1 cellular context compared by ENCODE assay signal in genomic region chr16:10972108-10972955, GRCh38.
TF ChIP-seq lines count a peak whose summit lies in the region.

No MANE protein-coding gene starts in this region.

TF ChIP-seq in K562, 482 proteins besides CTCF, POLR2A, EP300 and RAD21 (continued from another document and continues in another):
- TF ChIP-seq, protein P1, sequence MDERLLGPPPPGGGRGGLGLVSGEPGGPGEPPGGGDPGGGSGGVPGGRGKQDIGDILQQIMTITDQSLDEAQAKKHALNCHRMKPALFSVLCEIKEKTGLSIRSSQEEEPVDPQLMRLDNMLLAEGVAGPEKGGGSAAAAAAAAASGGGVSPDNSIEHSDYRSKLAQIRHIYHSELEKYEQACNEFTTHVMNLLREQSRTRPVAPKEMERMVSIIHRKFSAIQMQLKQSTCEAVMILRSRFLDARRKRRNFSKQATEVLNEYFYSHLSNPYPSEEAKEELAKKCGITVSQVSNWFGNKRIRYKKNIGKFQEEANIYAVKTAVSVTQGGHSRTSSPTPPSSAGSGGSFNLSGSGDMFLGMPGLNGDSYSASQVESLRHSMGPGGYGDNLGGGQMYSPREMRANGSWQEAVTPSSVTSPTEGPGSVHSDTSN (CRISPR knock-in tag; IDR thresholded peaks at IDR 0.05; ENCODE audit: low read depth): no peak
- TF ChIP-seq, protein P1 (tag; conservative IDR thresholded peaks at IDR 0.05; ENCODE audit: low read depth): no peak
- TF ChIP-seq ZNF121 (CRISPR knock-in tag; conservative IDR thresholded peaks at IDR 0.05) (no peak), HNRNPUL1 (IDR thresholded peaks at IDR 0.05; ENCODE audit: low read length) (no peak), ELK1 (CRISPR knock-in tag; IDR thresholded peaks at IDR 0.05) (no peak), ZNF764 (CRISPR knock-in tag; IDR thresholded peaks at IDR 0.05; ENCODE audit: low read depth) (no peak), ZNF696 (CRISPR knock-in tag; conservative IDR thresholded peaks at IDR 0.05) (no peak), PHF20 (IDR thresholded peaks at IDR 0.05; ENCODE audit: partially characterized antibody) (peak; percentile 40), TBL1XR1 (IDR thresholded peaks at IDR 0.05; ENCODE audit: low read length in 2 of 2) (peak; percentile 54 to 95; a peak in 3 of 4 replicates), MCM7 (IDR thresholded peaks at IDR 0.05) (no peak), YY1 (IDR thresholded peaks at IDR 0.05; ENCODE audit: borderline replicate concordance in 1 of 3, control insufficient read depth in 1 of 3, extremely low read depth in 1 of 3, insufficient read depth in 3 of 3, insufficient read length in 1 of 3, insufficient replicate concordance in 2 of 3, low read depth in 1 of 3, low read length in 2 of 3) (no peak), ZC3H4 (CRISPR knock-in tag; IDR thresholded peaks at IDR 0.05; ENCODE audit: borderline replicate concordance) (no peak), SMARCC2 (IDR thresholded peaks at IDR 0.05; ENCODE audit: low read depth) (peak; percentile 91; the same call in 1 of the 2 replicates), ZNF232 (CRISPR knock-in tag; IDR thresholded peaks at IDR 0.05) (no peak), TRIM28 (IDR thresholded peaks at IDR 0.05) (no peak), HIVEP1 (CRISPR knock-in tag; IDR thresholded peaks at IDR 0.05) (peak; percentile 29; the same call in 1 of the 2 replicates), MEF2A (IDR thresholded peaks at IDR 0.05; ENCODE audit: control insufficient read depth, low read depth, low read length) (peak; percentile 63; the same call in 1 of the 2 replicates), ZNF217 (CRISPR knock-in tag; IDR thresholded peaks at IDR 0.05) (no peak), ZNF583 (CRISPR knock-in tag; IDR thresholded peaks at IDR 0.05) (peak; percentile 72), HDGF (IDR thresholded peaks at IDR 0.05) (no peak), ZNF408 (CRISPR knock-in tag; IDR thresholded peaks at IDR 0.05; ENCODE audit: low read depth) (no peak), THRAP3 (IDR thresholded peaks at IDR 0.05; ENCODE audit: borderline replicate concordance) (no peak), MAFK (IDR thresholded peaks at IDR 0.05; ENCODE audit: low read length) (no peak), ZNF77 (CRISPR knock-in tag; IDR thresholded peaks at IDR 0.05) (no peak), EP400 (IDR thresholded peaks at IDR 0.05) (peak; percentile 75), EHMT2 (IDR thresholded peaks at IDR 0.05) (peak; percentile 71; the same call in 1 of the 2 replicates), ZNF589 (CRISPR knock-in tag; IDR thresholded peaks at IDR 0.05; ENCODE audit: low read depth) (peak; percentile 84), SOX6 (IDR thresholded peaks at IDR 0.05) (peak; percentile 92), ETV1 (tag; conservative IDR thresholded peaks at IDR 0.05; ENCODE audit: low read depth) (peak; percentile 37; the same call in 1 of the 2 replicates), SRF (CRISPR knock-in tag; IDR thresholded peaks at IDR 0.05) (peak in 1 of 2 experiments; percentile 29; a peak in 1 of 4 replicates), U2AF1 (optimal IDR thresholded peaks at IDR 0.05; ENCODE audit: low read depth, low read length) (no peak), ZNF395 (CRISPR knock-in tag; IDR thresholded peaks at IDR 0.05) (peak; percentile 88; the same call in 1 of the 2 replicates), RBM15 (IDR thresholded peaks at IDR 0.05; ENCODE audit: insufficient read depth, low read length) (no peak), TBP (optimal IDR thresholded peaks at IDR 0.05; ENCODE audit: low read depth, low read length) (no peak), NR4A1 (CRISPR knock-in tag; IDR thresholded peaks at IDR 0.05) (0 out of 2 replicates have a peak, but pooled peaks have one; percentile 60), NR4A1 (tag; IDR thresholded peaks at IDR 0.05) (peak; percentile 69), ZNF165 (CRISPR knock-in tag; IDR thresholded peaks at IDR 0.05; ENCODE audit: borderline replicate concordance) (no peak), KDM1A (IDR thresholded peaks at IDR 0.05) (peak; percentile 97 to 98), CSDE1 (IDR thresholded peaks at IDR 0.05) (no peak), ZNF282 (CRISPR knock-in tag; IDR thresholded peaks at IDR 0.05) (no peak), CREB5 (CRISPR knock-in tag; IDR thresholded peaks at IDR 0.05) (no peak), ZNF431 (CRISPR knock-in tag; IDR thresholded peaks at IDR 0.05) (no peak), CHAMP1 (IDR thresholded peaks at IDR 0.05) (peak; percentile 92; the same call in 1 of the 2 replicates)
- TF ChIP-seq, protein P2, sequence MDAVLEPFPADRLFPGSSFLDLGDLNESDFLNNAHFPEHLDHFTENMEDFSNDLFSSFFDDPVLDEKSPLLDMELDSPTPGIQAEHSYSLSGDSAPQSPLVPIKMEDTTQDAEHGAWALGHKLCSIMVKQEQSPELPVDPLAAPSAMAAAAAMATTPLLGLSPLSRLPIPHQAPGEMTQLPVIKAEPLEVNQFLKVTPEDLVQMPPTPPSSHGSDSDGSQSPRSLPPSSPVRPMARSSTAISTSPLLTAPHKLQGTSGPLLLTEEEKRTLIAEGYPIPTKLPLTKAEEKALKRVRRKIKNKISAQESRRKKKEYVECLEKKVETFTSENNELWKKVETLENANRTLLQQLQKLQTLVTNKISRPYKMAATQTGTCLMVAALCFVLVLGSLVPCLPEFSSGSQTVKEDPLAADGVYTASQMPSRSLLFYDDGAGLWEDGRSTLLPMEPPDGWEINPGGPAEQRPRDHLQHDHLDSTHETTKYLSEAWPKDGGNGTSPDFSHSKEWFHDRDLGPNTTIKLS (IDR thresholded peaks at IDR 0.05; ENCODE audit: borderline replicate concordance, low read depth): peak; percentile 49
- TF ChIP-seq, protein P3, sequence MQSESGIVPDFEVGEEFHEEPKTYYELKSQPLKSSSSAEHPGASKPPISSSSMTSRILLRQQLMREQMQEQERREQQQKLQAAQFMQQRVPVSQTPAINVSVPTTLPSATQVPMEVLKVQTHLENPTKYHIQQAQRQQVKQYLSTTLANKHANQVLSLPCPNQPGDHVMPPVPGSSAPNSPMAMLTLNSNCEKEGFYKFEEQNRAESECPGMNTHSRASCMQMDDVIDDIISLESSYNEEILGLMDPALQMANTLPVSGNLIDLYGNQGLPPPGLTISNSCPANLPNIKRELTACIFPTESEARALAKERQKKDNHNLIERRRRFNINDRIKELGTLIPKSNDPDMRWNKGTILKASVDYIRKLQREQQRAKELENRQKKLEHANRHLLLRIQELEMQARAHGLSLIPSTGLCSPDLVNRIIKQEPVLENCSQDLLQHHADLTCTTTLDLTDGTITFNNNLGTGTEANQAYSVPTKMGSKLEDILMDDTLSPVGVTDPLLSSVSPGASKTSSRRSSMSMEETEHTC (IDR thresholded peaks at IDR 0.05): peak; percentile 80; the same call in 1 of the 2 replicates
- TF ChIP-seq, protein P4, sequence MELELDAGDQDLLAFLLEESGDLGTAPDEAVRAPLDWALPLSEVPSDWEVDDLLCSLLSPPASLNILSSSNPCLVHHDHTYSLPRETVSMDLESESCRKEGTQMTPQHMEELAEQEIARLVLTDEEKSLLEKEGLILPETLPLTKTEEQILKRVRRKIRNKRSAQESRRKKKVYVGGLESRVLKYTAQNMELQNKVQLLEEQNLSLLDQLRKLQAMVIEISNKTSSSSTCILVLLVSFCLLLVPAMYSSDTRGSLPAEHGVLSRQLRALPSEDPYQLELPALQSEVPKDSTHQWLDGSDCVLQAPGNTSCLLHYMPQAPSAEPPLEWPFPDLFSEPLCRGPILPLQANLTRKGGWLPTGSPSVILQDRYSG (tag; conservative IDR thresholded peaks at IDR 0.05; ENCODE audit: low read depth): no peak; the same call in 1 of the 2 replicates
- TF ChIP-seq, protein P5, sequence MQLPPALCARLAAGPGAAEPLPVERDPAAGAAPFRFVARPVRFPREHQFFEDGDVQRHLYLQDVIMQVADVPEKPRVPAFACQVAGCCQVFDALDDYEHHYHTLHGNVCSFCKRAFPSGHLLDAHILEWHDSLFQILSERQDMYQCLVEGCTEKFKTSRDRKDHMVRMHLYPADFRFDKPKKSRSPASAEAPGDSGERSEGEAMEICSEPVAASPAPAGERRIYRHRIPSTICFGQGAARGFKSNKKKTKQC (CRISPR knock-in tag; IDR thresholded peaks at IDR 0.05): no peak
